Comparison of ENCODE assay signal across 9 cellular contexts in genomic region chr10:93039721-93040120, GRCh38. TPM values are rescaled to one million over a fixed set of nuclear protein-coding genes. Genes with fewer than 3 reads are reported as not detected.
DNase-seq lines count a peak whose midpoint lies in the region; ATAC-seq and TF ChIP-seq lines count a peak whose summit lies in the region.
"Had no signal": no experiment of that assay in that cellular context is flagged by ENCODE, and none has a peak within 500 bp of the region (broad histone marks: within the 10 kb centered on the region; RNA-seq: fewer than 3 reads in every experiment).

No MANE protein-coding gene starts in this region.

- ATAC-seq in HG03520 (IDR thresholded peaks at IDR 0.05; ENCODE audit: unreplicated experiment) = no peak
- no peak for ATAC-seq in GM19397 (IDR thresholded peaks at IDR 0.05; ENCODE audit: unreplicated experiment)

- H3K27me3 ChIP-seq in HAP-1 (ENCODE audit: low read depth) = no peaks in the 10 kb centered on the region

- H3K36me3 ChIP-seq in HAP-1 (replicated peaks) = no peaks in the 10 kb centered on the region

- no peaks in the 10 kb centered on the region for H3K9me3 ChIP-seq in HAP-1

- peak; percentile 91 for TF ChIP-seq CTCF in AG10803 (conservative IDR thresholded peaks at IDR 0.05; ENCODE audit: low read length)

- peak; percentile 52 for DNase-seq in AG10803 (ENCODE audit: low read depth)
- DNase-seq in HAP-1 (ENCODE audit: low spot score in 2 of 2) = peak; percentile 42 to 56
- DNase-seq in SIG-M5 (lab: John Stamatoyannopoulos, UW) = peak; percentile 29
- peak; percentile 24 for DNase-seq in glomerular visceral epithelial cell (ENCODE audit: extremely low spot score)
- no peak for DNase-seq in G401 (ENCODE audit: low spot score)
- DNase-seq in superior temporal gyrus (ENCODE audit: extremely low spot score) = no peak

- H3K4me3 ChIP-seq in AG10803 (ENCODE audit: low read length) (no peak overlapping the region), HAP-1 (no peak overlapping the region)
- H3K4me3 ChIP-seq: lung had no signal

- H3K4me1 ChIP-seq in HAP-1 = peaks cover 7% of the 10 kb centered on the region

- in situ Hi-C loops in HAP-1 (cut with MboI; ENCODE audit: low sequenced_read_pairs) (no loop called here), G401 (cut with HindIII; ENCODE audit: low sequenced_read_pairs) (no loop called here)

RNA-seq across cellular contexts. Expression of gene CYP26C1, which starts 20.9 kb away (rescaled TPM):
- 0.80 TPM in 1 of 2 replicates, not detected in the other for total RNA-seq in G401 (2014; rRNA removed; shearing (Covaris generic))

RNA-seq across cellular contexts. Expression of gene CYP26A1, which starts 34.0 kb away (rescaled TPM):
- total RNA-seq in G401 (2014; rRNA removed; shearing (Covaris generic)) = 0.24 and 0.25 TPM in 2 replicates
- total RNA-seq: lung had no signal

Comparison
In these comparisons a context has a peak if more than half of its experiments do, and no peak if none do; other contexts are left out.
1. DNase-seq: peak in AG10803 (single experiment), HAP-1 (2 of 2), SIG-M5 (single experiment) and glomerular visceral epithelial cell (single experiment); none in G401 (single experiment) and superior temporal gyrus (single experiment).